In genomic region chr6:5950448-5950847, GRCh38 we compare ENCODE assay signal across 10 cellular contexts. TPM values are rescaled to one million over a fixed set of nuclear protein-coding genes. Genes with fewer than 3 reads are reported as not detected.
A peak's percentile ranks its signal among the peaks of the same experiment; 100 is the strongest.
DNase-seq lines count a peak whose midpoint lies in the region; ATAC-seq and TF ChIP-seq lines count a peak whose summit lies in the region.
"Had no signal": no experiment of that assay in that cellular context is flagged by ENCODE, and none has a peak within 500 bp of the region (broad histone marks: within the 10 kb centered on the region; RNA-seq: fewer than 3 reads in every experiment).

No MANE protein-coding gene starts in this region.

- CTCF ChIA-PET in activated CD4-positive, alpha-beta T cell treated with anti-CD3 and anti-CD28 coated beads for 36 hours (lab: Charles Lee) = no interaction called here

- H3K27me3 Mint-ChIP-seq in activated CD4-positive, alpha-beta T cell treated with anti-CD3 and anti-CD28 coated beads for 36 hours = peaks cover 2% of the 10 kb centered on the region

- no peak overlapping the region for H3K9ac ChIP-seq in MM.1S (ENCODE audit: low read length)
- H3K9ac ChIP-seq: BLaER1 treated with 17β-estradiol and CSF1 and Interleukin-3, amounts not matched to agents 10 nM and 100 nM had no signal

- no peak overlapping the region for H3K4me2 ChIP-seq in MM.1S (ENCODE audit: low read depth, low read length)
- H3K4me2 ChIP-seq: BLaER1 treated with 17β-estradiol and CSF1 and Interleukin-3, amounts not matched to agents 10 nM and 100 nM had no signal

- H3K27me3 ChIP-seq in MM.1S (replicated peaks; ENCODE audit: insufficient read depth, low read length) = no peaks in the 10 kb centered on the region
- H3K27me3 ChIP-seq: BLaER1 treated with 17β-estradiol and CSF1 and Interleukin-3, amounts not matched to agents 10 nM and 100 nM had no signal

- H2AFZ ChIP-seq in MM.1S (ENCODE audit: low read length) = no peak overlapping the region

- no peak overlapping the region for H3K4me3 ChIP-seq in MM.1S (ENCODE audit: low read length)
- H3K4me3 ChIP-seq: BLaER1 treated with 17β-estradiol and CSF1 and Interleukin-3, amounts not matched to agents 10 nM and 100 nM had no signal

- no peaks in the 10 kb centered on the region for H3K79me2 ChIP-seq in MM.1S (ENCODE audit: low read length)

- ATAC-seq in activated CD4-positive, alpha-beta T cell treated with anti-CD3 and anti-CD28 coated beads for 36 hours = peak; percentile 86
- ATAC-seq in HG03280 (IDR thresholded peaks at IDR 0.05; ENCODE audit: unreplicated experiment) = no peak

- H3K4me1 ChIP-seq in MM.1S (ENCODE audit: low read length) = no peaks in the 10 kb centered on the region
- H3K4me1 ChIP-seq: BLaER1 treated with 17β-estradiol and CSF1 and Interleukin-3, amounts not matched to agents 10 nM and 100 nM had no signal

- intact Hi-C loops in activated CD4-positive, alpha-beta T cell treated with anti-CD3 and anti-CD28 coated beads for 36 hours (cut with DNase I, micrococcal nuclease) = no loop called here

- H3K27ac ChIP-seq in MM.1S (ENCODE audit: low read length) = no peak overlapping the region
- H3K27ac ChIP-seq: BLaER1 treated with 17β-estradiol and CSF1 and Interleukin-3, amounts not matched to agents 10 nM and 100 nM had no signal

- no peaks in the 10 kb centered on the region for H3K9me3 ChIP-seq in MM.1S (replicated peaks; ENCODE audit: insufficient read depth, low read length)
- H3K9me3 ChIP-seq: BLaER1 treated with 17β-estradiol and CSF1 and Interleukin-3, amounts not matched to agents 10 nM and 100 nM had no signal

- H3K36me3 ChIP-seq in MM.1S (replicated peaks; ENCODE audit: insufficient read depth, low read length) = no peaks in the 10 kb centered on the region
- H3K36me3 ChIP-seq: BLaER1 treated with 17β-estradiol and CSF1 and Interleukin-3, amounts not matched to agents 10 nM and 100 nM had no signal

- no peak overlapping the region for H3K27ac Mint-ChIP-seq in activated CD4-positive, alpha-beta T cell treated with anti-CD3 and anti-CD28 coated beads for 36 hours

- H3F3A ChIP-seq in MM.1S (ENCODE audit: insufficient read depth, low read length) = no peaks in the 10 kb centered on the region

- peak; percentile 26 for TF ChIP-seq CTCF in MM.1S (IDR thresholded peaks at IDR 0.05; ENCODE audit: low read length)

- no peak overlapping the region for H3K4me3 Mint-ChIP-seq in activated CD4-positive, alpha-beta T cell treated with anti-CD3 and anti-CD28 coated beads for 36 hours

- no peaks in the 10 kb centered on the region for H4K20me1 ChIP-seq in MM.1S (ENCODE audit: insufficient read depth, low read length)
- H4K20me1 ChIP-seq: BLaER1 treated with 17β-estradiol and CSF1 and Interleukin-3, amounts not matched to agents 10 nM and 100 nM had no signal

- no peaks in the 10 kb centered on the region for H3K4me1 Mint-ChIP-seq in activated CD4-positive, alpha-beta T cell treated with anti-CD3 and anti-CD28 coated beads for 36 hours

- no peaks in the 10 kb centered on the region for H3K36me3 Mint-ChIP-seq in activated CD4-positive, alpha-beta T cell treated with anti-CD3 and anti-CD28 coated beads for 36 hours (ENCODE audit: low read depth)

- DNase-seq in activated CD4-positive, alpha-beta T cell treated with anti-CD3 and anti-CD28 coated beads for 36 hours = peak; percentile 61
- DNase-seq in activated CD4-positive, alpha-beta T cell treated with anti-CD3 and anti-CD28 coated beads, Interleukin-2, amount 50 U/mL, for 4 hours = no peak
- DNase-seq in MM.1S (no peak), dermis microvascular lymphatic vessel endothelial cell (ENCODE audit: low read depth in 2 of 2) (peak; percentile 48 to 62), NCI-H526 (lab: John Stamatoyannopoulos, UW) (no peak), NCI-H2081 (lab: John Stamatoyannopoulos, UW) (no peak)
- DNase-seq in stimulated activated CD8-positive, alpha-beta memory T cell treated with anti-CD3 and anti-CD28 coated beads, Interleukin-4, amount 100 ng/mL, for 24 hours (ENCODE audit: low read depth) = peak; percentile 15
- DNase-seq: cortex of kidney had no signal

- no peaks in the 10 kb centered on the region for H3K9me2 ChIP-seq in MM.1S (replicated peaks; ENCODE audit: insufficient read depth, low read length)

- H3K9me3 Mint-ChIP-seq in activated CD4-positive, alpha-beta T cell treated with anti-CD3 and anti-CD28 coated beads for 36 hours (ENCODE audit: low read depth) = no peaks in the 10 kb centered on the region

- POLR2A ChIA-PET in activated CD4-positive, alpha-beta T cell treated with anti-CD3 and anti-CD28 coated beads for 36 hours (lab: Charles Lee) = no interaction called here

RNA-seq across cellular contexts. Expression of gene NRN1, which starts 56.3 kb away (rescaled TPM):
- 1 to 10 TPM; 4.6 to 7.5 TPM for total RNA-seq in activated CD4-positive, alpha-beta T cell treated with anti-CD3 and anti-CD28 coated beads for 36 hours
- total RNA-seq in dermis microvascular lymphatic vessel endothelial cell = 28.1 and 34.0 TPM in 2 replicates

Comparison
In these comparisons a context has a peak if more than half of its experiments do, and no peak if none do; other contexts are left out.
1. DNase-seq: peak in activated CD4-positive, alpha-beta T cell treated with anti-CD3 and anti-CD28 coated beads for 36 hours (single experiment), dermis microvascular lymphatic vessel endothelial cell (2 of 2) and stimulated activated CD8-positive, alpha-beta memory T cell treated with anti-CD3 and anti-CD28 coated beads, Interleukin-4, amount 100 ng/mL, for 24 hours (single experiment); none in activated CD4-positive, alpha-beta T cell treated with anti-CD3 and anti-CD28 coated beads, Interleukin-2, amount 50 U/mL, for 4 hours (0 of 2), MM.1S (single experiment), NCI-H526 (0 of 2) and NCI-H2081 (0 of 2).